In the genomic region with DNA sequence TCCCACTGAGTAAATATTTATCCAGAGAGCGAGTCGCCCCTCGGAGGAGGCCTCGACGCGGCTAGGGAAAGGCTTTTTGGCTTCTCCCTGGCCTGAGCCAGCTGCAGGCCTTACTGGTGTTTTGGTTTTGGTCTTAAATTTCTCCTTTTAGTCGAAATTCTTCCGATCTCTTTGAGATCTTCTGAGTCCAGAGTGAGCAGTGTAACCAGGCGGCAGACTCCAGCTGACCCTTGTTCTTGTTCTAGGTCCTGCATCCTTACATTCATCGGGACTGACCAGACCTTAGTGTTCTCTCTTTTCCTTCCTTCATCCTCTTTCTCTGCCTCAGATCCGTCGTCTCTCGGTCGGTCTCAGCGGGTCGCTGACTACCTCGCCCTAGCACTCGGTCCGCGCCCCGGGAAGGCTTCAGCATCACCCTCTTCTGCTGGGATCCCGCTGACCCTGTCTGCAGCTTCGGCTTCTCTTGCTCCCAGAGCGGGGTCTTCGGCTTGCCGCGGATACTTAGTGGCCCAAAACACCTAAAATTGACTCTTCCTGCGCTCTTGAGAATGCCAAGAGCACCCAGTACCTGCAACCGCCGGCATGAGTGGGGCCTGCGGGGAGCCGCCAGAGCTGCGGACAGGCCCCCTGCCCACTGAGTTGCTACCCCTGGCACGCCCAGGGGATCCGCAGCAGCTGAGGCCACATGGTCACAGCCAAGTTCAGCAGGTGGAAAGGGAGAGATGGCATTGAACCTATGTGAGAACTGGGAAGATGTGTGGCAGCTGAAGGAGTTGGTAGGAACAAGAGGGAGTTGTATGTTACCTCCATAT, we compare ENCODE assay signal across 1 cellular context.
TF ChIP-seq lines count a peak whose summit lies in the region.

No MANE protein-coding gene starts in this region.

TF ChIP-seq in HepG2, 621 proteins besides CTCF, POLR2A, EP300 and RAD21 (continues in another document):
- TF ChIP-seq, protein P1, sequence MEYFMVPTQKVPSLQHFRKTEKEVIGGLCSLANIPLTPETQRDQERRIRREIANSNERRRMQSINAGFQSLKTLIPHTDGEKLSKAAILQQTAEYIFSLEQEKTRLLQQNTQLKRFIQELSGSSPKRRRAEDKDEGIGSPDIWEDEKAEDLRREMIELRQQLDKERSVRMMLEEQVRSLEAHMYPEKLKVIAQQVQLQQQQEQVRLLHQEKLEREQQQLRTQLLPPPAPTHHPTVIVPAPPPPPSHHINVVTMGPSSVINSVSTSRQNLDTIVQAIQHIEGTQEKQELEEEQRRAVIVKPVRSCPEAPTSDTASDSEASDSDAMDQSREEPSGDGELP (IDR thresholded peaks at IDR 0.05; ENCODE audit: borderline replicate concordance, low read depth): no peak; the same call in 1 of the 2 replicates
- TF ChIP-seq ZNF607 (CRISPR knock-in tag; IDR thresholded peaks at IDR 0.05; ENCODE audit: borderline replicate concordance) (no peak), KLF13 (CRISPR knock-in tag; IDR thresholded peaks at IDR 0.05) (no peak), DMAP1 (CRISPR knock-in tag; IDR thresholded peaks at IDR 0.05) (no peak), ZNF367 (CRISPR knock-in tag; IDR thresholded peaks at IDR 0.05; ENCODE audit: borderline replicate concordance) (no peak), KLF16 (CRISPR knock-in tag; IDR thresholded peaks at IDR 0.05) (no peak), ARID5B (CRISPR knock-in tag; IDR thresholded peaks at IDR 0.05) (no peak), ZNF180 (CRISPR knock-in tag; IDR thresholded peaks at IDR 0.05; ENCODE audit: borderline replicate concordance, low read depth) (no peak), CHD4 (IDR thresholded peaks at IDR 0.05; ENCODE audit: borderline replicate concordance, low read length) (no peak), TOPORS (CRISPR knock-in tag; IDR thresholded peaks at IDR 0.05) (no peak), RBAK (CRISPR knock-in tag; IDR thresholded peaks at IDR 0.05) (no peak), ZNF3 (CRISPR knock-in tag; IDR thresholded peaks at IDR 0.05) (no peak), HNRNPUL1 (IDR thresholded peaks at IDR 0.05; ENCODE audit: low read depth, low read length) (no peak), HES4 (CRISPR knock-in tag; IDR thresholded peaks at IDR 0.05; ENCODE audit: borderline replicate concordance) (peak; percentile 29; the same call in 1 of the 2 replicates), NR2F2 (IDR thresholded peaks at IDR 0.05; ENCODE audit: borderline replicate concordance, low read depth) (no peak), ZNF260 (CRISPR knock-in tag; IDR thresholded peaks at IDR 0.05; ENCODE audit: borderline replicate concordance, low read depth) (no peak), RXRA (CRISPR knock-in tag; IDR thresholded peaks at IDR 0.05) (no peak), NRL (CRISPR knock-in tag; IDR thresholded peaks at IDR 0.05; ENCODE audit: borderline replicate concordance) (0 out of 2 replicates have a peak, but pooled peaks have one; percentile 50), ZNF646 (CRISPR knock-in tag; IDR thresholded peaks at IDR 0.05) (no peak), ZNF225 (CRISPR knock-in tag; IDR thresholded peaks at IDR 0.05) (0 out of 2 replicates have a peak, but pooled peaks have one; percentile 19), ZNF687 (CRISPR knock-in tag; IDR thresholded peaks at IDR 0.05) (peak; percentile 4; the same call in 1 of the 2 replicates), REPIN1 (CRISPR knock-in tag; IDR thresholded peaks at IDR 0.05; ENCODE audit: borderline replicate concordance, low read depth) (0 out of 2 replicates have a peak, but pooled peaks have one; percentile 14)
- TF ChIP-seq, protein P2, sequence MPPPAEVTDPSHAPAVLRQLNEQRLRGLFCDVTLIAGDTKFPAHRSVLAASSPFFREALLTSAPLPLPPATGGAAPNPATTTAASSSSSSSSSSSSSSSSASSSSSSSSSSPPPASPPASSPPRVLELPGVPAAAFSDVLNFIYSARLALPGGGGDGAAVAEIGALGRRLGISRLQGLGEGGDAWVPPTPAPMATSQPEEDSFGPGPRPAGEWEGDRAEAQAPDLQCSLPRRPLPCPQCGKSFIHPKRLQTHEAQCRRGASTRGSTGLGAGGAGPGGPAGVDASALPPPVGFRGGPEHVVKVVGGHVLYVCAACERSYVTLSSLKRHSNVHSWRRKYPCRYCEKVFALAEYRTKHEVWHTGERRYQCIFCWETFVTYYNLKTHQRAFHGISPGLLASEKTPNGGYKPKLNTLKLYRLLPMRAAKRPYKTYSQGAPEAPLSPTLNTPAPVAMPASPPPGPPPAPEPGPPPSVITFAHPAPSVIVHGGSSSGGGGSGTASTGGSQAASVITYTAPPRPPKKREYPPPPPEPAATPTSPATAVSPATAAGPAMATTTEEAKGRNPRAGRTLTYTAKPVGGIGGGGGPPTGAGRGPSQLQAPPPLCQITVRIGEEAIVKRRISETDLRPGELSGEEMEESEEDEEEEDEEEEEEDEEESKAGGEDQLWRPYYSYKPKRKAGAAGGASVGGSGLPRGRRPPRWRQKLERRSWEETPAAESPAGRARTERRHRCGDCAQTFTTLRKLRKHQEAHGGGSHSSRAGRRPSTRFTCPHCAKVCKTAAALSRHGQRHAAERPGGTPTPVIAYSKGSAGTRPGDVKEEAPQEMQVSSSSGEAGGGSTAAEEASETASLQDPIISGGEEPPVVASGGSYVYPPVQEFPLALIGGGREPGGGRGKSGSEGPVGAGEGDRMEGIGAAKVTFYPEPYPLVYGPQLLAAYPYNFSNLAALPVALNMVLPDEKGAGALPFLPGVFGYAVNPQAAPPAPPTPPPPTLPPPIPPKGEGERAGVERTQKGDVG (CRISPR knock-in tag; IDR thresholded peaks at IDR 0.05; ENCODE audit: borderline replicate concordance): no peak
- TF ChIP-seq, protein P3, sequence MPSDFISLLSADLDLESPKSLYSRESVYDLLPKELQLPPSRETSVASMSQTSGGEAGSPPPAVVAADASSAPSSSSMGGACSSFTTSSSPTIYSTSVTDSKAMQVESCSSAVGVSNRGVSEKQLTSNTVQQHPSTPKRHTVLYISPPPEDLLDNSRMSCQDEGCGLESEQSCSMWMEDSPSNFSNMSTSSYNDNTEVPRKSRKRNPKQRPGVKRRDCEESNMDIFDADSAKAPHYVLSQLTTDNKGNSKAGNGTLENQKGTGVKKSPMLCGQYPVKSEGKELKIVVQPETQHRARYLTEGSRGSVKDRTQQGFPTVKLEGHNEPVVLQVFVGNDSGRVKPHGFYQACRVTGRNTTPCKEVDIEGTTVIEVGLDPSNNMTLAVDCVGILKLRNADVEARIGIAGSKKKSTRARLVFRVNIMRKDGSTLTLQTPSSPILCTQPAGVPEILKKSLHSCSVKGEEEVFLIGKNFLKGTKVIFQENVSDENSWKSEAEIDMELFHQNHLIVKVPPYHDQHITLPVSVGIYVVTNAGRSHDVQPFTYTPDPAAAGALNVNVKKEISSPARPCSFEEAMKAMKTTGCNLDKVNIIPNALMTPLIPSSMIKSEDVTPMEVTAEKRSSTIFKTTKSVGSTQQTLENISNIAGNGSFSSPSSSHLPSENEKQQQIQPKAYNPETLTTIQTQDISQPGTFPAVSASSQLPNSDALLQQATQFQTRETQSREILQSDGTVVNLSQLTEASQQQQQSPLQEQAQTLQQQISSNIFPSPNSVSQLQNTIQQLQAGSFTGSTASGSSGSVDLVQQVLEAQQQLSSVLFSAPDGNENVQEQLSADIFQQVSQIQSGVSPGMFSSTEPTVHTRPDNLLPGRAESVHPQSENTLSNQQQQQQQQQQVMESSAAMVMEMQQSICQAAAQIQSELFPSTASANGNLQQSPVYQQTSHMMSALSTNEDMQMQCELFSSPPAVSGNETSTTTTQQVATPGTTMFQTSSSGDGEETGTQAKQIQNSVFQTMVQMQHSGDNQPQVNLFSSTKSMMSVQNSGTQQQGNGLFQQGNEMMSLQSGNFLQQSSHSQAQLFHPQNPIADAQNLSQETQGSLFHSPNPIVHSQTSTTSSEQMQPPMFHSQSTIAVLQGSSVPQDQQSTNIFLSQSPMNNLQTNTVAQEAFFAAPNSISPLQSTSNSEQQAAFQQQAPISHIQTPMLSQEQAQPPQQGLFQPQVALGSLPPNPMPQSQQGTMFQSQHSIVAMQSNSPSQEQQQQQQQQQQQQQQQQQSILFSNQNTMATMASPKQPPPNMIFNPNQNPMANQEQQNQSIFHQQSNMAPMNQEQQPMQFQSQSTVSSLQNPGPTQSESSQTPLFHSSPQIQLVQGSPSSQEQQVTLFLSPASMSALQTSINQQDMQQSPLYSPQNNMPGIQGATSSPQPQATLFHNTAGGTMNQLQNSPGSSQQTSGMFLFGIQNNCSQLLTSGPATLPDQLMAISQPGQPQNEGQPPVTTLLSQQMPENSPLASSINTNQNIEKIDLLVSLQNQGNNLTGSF (CRISPR knock-in tag; IDR thresholded peaks at IDR 0.05): no peak
